ENCODE assay signal across 1 cellular context in the genomic region with DNA sequence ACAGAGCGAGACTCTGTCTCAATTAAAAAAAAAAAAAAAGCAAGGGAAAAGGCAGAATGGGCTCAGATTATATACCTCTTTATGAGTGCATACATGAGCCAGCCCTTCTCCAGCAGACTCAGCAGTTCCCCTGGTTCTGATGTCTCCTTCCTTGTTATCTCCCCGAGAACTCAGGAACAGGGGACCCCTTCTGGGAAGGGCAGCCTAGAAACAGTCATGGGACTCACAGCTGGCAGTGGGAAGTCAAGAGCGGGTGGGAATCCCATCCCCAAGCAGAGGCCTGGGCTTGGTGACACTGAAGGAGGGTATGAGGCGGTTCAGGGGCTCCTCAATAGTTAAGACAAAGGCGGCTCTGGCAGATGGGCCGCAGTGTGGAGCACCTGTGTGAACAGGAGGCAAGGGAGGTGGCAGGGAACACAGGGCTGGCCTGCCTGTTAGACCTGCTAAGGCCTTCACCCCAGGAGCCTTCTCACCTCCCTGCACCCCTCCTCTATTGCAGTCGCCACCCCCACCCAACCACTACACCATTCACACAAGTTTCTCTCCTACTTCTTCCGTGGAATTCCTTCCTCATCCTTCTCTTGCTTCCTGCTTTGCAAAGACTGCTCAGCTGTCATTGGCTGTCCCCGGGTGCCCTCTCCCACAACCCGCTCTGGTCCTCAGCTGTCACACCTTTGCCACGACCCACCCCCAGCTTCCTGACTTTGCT.
TF ChIP-seq lines count a peak whose summit lies in the region.

No MANE protein-coding gene starts in this region.

TF ChIP-seq in GM23338, 12 proteins besides CTCF, POLR2A, EP300 and RAD21:
- TF ChIP-seq, protein P1, sequence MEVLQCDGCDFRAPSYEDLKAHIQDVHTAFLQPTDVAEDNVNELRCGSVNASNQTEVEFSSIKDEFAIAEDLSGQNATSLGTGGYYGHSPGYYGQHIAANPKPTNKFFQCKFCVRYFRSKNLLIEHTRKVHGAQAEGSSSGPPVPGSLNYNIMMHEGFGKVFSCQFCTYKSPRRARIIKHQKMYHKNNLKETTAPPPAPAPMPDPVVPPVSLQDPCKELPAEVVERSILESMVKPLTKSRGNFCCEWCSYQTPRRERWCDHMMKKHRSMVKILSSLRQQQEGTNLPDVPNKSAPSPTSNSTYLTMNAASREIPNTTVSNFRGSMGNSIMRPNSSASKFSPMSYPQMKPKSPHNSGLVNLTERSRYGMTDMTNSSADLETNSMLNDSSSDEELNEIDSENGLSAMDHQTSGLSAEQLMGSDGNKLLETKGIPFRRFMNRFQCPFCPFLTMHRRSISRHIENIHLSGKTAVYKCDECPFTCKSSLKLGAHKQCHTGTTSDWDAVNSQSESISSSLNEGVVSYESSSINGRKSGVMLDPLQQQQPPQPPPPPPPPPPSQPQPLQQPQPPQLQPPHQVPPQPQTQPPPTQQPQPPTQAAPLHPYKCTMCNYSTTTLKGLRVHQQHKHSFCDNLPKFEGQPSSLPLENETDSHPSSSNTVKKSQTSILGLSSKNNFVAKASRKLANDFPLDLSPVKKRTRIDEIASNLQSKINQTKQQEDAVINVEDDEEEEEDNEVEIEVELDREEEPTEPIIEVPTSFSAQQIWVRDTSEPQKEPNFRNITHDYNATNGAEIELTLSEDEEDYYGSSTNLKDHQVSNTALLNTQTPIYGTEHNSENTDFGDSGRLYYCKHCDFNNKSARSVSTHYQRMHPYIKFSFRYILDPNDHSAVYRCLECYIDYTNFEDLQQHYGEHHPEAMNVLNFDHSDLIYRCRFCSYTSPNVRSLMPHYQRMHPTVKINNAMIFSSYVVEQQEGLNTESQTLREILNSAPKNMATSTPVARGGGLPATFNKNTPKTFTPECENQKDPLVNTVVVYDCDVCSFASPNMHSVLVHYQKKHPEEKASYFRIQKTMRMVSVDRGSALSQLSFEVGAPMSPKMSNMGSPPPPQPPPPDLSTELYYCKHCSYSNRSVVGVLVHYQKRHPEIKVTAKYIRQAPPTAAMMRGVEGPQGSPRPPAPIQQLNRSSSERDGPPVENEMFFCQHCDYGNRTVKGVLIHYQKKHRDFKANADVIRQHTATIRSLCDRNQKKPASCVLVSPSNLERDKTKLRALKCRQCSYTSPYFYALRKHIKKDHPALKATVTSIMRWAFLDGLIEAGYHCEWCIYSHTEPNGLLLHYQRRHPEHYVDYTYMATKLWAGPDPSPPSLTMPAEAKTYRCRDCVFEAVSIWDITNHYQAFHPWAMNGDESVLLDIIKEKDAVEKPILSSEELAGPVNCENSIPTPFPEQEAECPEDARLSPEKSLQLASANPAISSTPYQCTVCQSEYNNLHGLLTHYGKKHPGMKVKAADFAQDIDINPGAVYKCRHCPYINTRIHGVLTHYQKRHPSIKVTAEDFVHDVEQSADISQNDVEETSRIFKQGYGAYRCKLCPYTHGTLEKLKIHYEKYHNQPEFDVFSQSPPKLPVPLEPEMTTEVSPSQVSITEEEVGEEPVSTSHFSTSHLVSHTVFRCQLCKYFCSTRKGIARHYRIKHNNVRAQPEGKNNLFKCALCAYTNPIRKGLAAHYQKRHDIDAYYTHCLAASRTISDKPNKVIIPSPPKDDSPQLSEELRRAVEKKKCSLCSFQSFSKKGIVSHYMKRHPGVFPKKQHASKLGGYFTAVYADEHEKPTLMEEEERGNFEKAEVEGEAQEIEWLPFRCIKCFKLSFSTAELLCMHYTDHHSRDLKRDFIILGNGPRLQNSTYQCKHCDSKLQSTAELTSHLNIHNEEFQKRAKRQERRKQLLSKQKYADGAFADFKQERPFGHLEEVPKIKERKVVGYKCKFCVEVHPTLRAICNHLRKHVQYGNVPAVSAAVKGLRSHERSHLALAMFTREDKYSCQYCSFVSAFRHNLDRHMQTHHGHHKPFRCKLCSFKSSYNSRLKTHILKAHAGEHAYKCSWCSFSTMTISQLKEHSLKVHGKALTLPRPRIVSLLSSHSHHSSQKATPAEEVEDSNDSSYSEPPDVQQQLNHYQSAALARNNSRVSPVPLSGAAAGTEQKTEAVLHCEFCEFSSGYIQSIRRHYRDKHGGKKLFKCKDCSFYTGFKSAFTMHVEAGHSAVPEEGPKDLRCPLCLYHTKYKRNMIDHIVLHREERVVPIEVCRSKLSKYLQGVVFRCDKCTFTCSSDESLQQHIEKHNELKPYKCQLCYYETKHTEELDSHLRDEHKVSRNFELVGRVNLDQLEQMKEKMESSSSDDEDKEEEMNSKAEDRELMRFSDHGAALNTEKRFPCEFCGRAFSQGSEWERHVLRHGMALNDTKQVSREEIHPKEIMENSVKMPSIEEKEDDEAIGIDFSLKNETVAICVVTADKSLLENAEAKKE (CRISPR knock-in tag; IDR thresholded peaks at IDR 0.05), result no peak
- TF ChIP-seq NANOG (IDR thresholded peaks at IDR 0.05; ENCODE audit: borderline replicate concordance) (no peak), STAT1 (IDR thresholded peaks at IDR 0.05; ENCODE audit: unreplicated experiment) (no peak), CREB1 (CRISPR knock-in tag; IDR thresholded peaks at IDR 0.05; ENCODE audit: low read depth) (no peak), ETS1 (IDR thresholded peaks at IDR 0.05) (no peak), JUNB (IDR thresholded peaks at IDR 0.05; ENCODE audit: unreplicated experiment) (no peak), POLR2AphosphoS5 (IDR thresholded peaks at IDR 0.05; ENCODE audit: low read depth) (no peak), ZNF114 (CRISPR knock-in tag; IDR thresholded peaks at IDR 0.05) (no peak), EZH2phosphoT487 (IDR thresholded peaks at IDR 0.05; ENCODE audit: unreplicated experiment) (no peak), ZNF331 (CRISPR knock-in tag; IDR thresholded peaks at IDR 0.05; ENCODE audit: low read depth) (no peak), EZH2 (IDR thresholded peaks at IDR 0.05; ENCODE audit: low read depth, unreplicated experiment) (no peak)
- TF ChIP-seq, protein P2, sequence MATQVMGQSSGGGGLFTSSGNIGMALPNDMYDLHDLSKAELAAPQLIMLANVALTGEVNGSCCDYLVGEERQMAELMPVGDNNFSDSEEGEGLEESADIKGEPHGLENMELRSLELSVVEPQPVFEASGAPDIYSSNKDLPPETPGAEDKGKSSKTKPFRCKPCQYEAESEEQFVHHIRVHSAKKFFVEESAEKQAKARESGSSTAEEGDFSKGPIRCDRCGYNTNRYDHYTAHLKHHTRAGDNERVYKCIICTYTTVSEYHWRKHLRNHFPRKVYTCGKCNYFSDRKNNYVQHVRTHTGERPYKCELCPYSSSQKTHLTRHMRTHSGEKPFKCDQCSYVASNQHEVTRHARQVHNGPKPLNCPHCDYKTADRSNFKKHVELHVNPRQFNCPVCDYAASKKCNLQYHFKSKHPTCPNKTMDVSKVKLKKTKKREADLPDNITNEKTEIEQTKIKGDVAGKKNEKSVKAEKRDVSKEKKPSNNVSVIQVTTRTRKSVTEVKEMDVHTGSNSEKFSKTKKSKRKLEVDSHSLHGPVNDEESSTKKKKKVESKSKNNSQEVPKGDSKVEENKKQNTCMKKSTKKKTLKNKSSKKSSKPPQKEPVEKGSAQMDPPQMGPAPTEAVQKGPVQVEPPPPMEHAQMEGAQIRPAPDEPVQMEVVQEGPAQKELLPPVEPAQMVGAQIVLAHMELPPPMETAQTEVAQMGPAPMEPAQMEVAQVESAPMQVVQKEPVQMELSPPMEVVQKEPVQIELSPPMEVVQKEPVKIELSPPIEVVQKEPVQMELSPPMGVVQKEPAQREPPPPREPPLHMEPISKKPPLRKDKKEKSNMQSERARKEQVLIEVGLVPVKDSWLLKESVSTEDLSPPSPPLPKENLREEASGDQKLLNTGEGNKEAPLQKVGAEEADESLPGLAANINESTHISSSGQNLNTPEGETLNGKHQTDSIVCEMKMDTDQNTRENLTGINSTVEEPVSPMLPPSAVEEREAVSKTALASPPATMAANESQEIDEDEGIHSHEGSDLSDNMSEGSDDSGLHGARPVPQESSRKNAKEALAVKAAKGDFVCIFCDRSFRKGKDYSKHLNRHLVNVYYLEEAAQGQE (IDR thresholded peaks at IDR 0.05; ENCODE audit: unreplicated experiment), result no peak
